ENCODE assay signal across 9 cellular contexts in genomic region chr9:91720746-91721705, GRCh38.
DNase-seq lines count a peak whose midpoint lies in the region; ATAC-seq, FAIRE-seq and TF ChIP-seq lines count a peak whose summit lies in the region.
"Had no signal": no experiment of that assay in that cellular context is flagged by ENCODE, and none has a peak within 500 bp of the region (broad histone marks: within the 10 kb centered on the region; RNA-seq: fewer than 3 reads in every experiment).

No MANE protein-coding gene starts in this region.

- ATAC-seq in GM18909 (IDR thresholded peaks at IDR 0.05; ENCODE audit: poor library complexity, unreplicated experiment): peak; percentile 72
- peak; percentile 78 for ATAC-seq in HG02852 (IDR thresholded peaks at IDR 0.05; ENCODE audit: unreplicated experiment)

- H3K4me2 ChIP-seq in OCI-LY1 (ENCODE audit: low read length): no peak overlapping the region

- H3K27me3 ChIP-seq in OCI-LY1 (ENCODE audit: insufficient read depth, low read length) (no peaks in the 10 kb centered on the region; the same call in 1 of the 2 replicates), neutrophil (peaks cover 53% of the 10 kb centered on the region)
- no peaks in the 10 kb centered on the region for H3K27me3 ChIP-seq in effector memory CD4-positive, alpha-beta T cell (replicated peaks; ENCODE audit: control insufficient read depth, insufficient read depth, low read length, poor library complexity, severe bottlenecking)

- H2AFZ ChIP-seq in OCI-LY1 (ENCODE audit: low read length): no peak overlapping the region

- H3F3A ChIP-seq in OCI-LY1 (ENCODE audit: insufficient read depth, low read length): no peaks in the 10 kb centered on the region

- no peaks in the 10 kb centered on the region for H4K20me1 ChIP-seq in OCI-LY1 (ENCODE audit: insufficient read depth, low read length)

- H3K9me3 ChIP-seq in OCI-LY1 (ENCODE audit: low read length) (no peaks in the 10 kb centered on the region), neutrophil (no peaks in the 10 kb centered on the region)
- no peaks in the 10 kb centered on the region for H3K9me3 ChIP-seq in effector memory CD4-positive, alpha-beta T cell (ENCODE audit: control insufficient read depth, low read length)

- no peak for FAIRE-seq in frontal cortex (lab: Jason Lieb, UNC)

- H3K4me3 ChIP-seq in OCI-LY1 (ENCODE audit: low read depth, low read length, poor library complexity, severe bottlenecking) (no peak overlapping the region), neutrophil (ENCODE audit: low read depth in 1 of 2, low read length in 1 of 2) (no peak overlapping the region)
- no peak overlapping the region for H3K4me3 ChIP-seq in effector memory CD4-positive, alpha-beta T cell (ENCODE audit: insufficient read depth, low read depth, low read length, poor library complexity, severe bottlenecking)

- H3K27ac ChIP-seq in OCI-LY1 (ENCODE audit: low read depth, low read length, poor library complexity, severe bottlenecking) (no peak overlapping the region), neutrophil (peak overlapping the region; percentile 35)
- H3K27ac ChIP-seq in effector memory CD4-positive, alpha-beta T cell (ENCODE audit: insufficient read depth, low read length, poor library complexity, severe bottlenecking): no peak overlapping the region

- H3K9ac ChIP-seq in OCI-LY1 (ENCODE audit: low read length): no peak overlapping the region

- H3K36me3 ChIP-seq in OCI-LY1 (ENCODE audit: insufficient read depth, low read length) (no peaks in the 10 kb centered on the region), neutrophil (no peaks in the 10 kb centered on the region)
- H3K36me3 ChIP-seq in effector memory CD4-positive, alpha-beta T cell (ENCODE audit: control insufficient read depth, insufficient read depth, low read length): no peaks in the 10 kb centered on the region

- TF ChIP-seq CTCF in OCI-LY1 (IDR thresholded peaks at IDR 0.05; ENCODE audit: low read length): 0 out of 2 replicates have a peak, but pooled peaks have one; percentile 22
- no peak for TF ChIP-seq CTCF in neutrophil (IDR thresholded peaks at IDR 0.05)

- no peak for DNase-seq in effector memory CD4-positive, alpha-beta T cell
- DNase-seq in cerebellar cortex (ENCODE audit: low spot score): no peak
- DNase-seq in NCI-H69 (lab: John Stamatoyannopoulos, UW): no peak
- no peak for DNase-seq in frontal cortex (ENCODE audit: low spot score in 2 of 2)
- DNase-seq: T1000 had no signal

- H3K4me1 ChIP-seq in OCI-LY1 (ENCODE audit: insufficient read depth, low read length, severe bottlenecking): peaks cover 9% of the 10 kb centered on the region
- H3K4me1 ChIP-seq in neutrophil (ENCODE audit: control insufficient read depth in 1 of 2, insufficient read depth in 1 of 2, low read depth in 1 of 2, low read length in 1 of 2): peaks cover 0 to 10% of the 10 kb centered on the region in 2 experiments
- no peaks in the 10 kb centered on the region for H3K4me1 ChIP-seq in effector memory CD4-positive, alpha-beta T cell (ENCODE audit: control insufficient read depth, insufficient read depth, low read length, poor library complexity, severe bottlenecking)

- no peaks in the 10 kb centered on the region for H3K79me2 ChIP-seq in OCI-LY1 (ENCODE audit: insufficient read depth, low read length)

- H3K9me2 ChIP-seq in OCI-LY1 (ENCODE audit: low read depth, low read length): no peaks in the 10 kb centered on the region
